Comparison of ENCODE assay signal across 25 cellular contexts in the genomic region with DNA sequence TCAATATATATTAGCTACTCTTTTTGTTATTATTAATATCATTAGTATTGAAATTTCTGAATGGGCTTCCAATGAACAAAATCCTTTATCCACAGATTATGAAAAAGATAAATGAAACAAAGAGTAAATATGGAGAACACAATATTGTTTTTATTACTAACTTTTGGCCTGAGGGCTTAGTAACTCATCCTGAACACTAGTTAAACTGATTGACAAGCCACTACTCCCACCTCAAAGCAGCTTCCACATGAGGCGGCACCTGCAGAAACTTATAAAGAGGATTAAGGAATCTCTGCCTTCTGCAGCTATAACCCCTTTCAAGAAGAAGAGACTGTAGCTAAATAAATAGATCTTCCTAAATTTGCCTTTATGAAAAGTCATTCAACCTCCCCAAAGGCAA.
"Had no signal": no experiment of that assay in that cellular context is flagged by ENCODE, and none has a peak within 500 bp of the region (broad histone marks: within the 10 kb centered on the region; RNA-seq: fewer than 3 reads in every experiment).

No MANE protein-coding gene starts in this region.

- H3K9me3 ChIP-seq: colonic mucosa, esophagus muscularis mucosa, esophagus squamous epithelium, gastrocnemius medialis, gastroesophageal sphincter had no signal

- H2AFZ ChIP-seq: hepatocyte had no signal

- H3K4me2 ChIP-seq: hepatocyte had no signal

- H3K79me2 ChIP-seq: hepatocyte had no signal

- H3K36me3 ChIP-seq: colonic mucosa, esophagus muscularis mucosa, esophagus squamous epithelium, gastrocnemius medialis, gastroesophageal sphincter, heart left ventricle, heart right ventricle had no signal

- ATAC-seq: effector memory CD8-positive, alpha-beta T cell; esophagus mucosa; foreskin keratinocyte; gastrocnemius medialis; gastroesophageal sphincter; heart left ventricle; heart right ventricle had no signal

- H3K27me3 ChIP-seq: colonic mucosa, dorsolateral prefrontal cortex, esophagus muscularis mucosa, esophagus squamous epithelium, foreskin keratinocyte, gastrocnemius medialis, gastroesophageal sphincter, heart left ventricle, heart right ventricle, hepatocyte had no signal

- H3K4me1 ChIP-seq: colonic mucosa, esophagus muscularis mucosa, esophagus squamous epithelium, foreskin keratinocyte, gastrocnemius medialis, gastroesophageal sphincter, heart left ventricle, heart right ventricle had no signal

- DNase-seq: colonic mucosa; cortex of kidney; dermis blood vessel endothelial cell; dorsolateral prefrontal cortex; effector CD4-positive, alpha-beta T cell; effector CD8-positive, alpha-beta T cell; effector memory CD4-positive, alpha-beta T cell; effector memory CD8-positive, alpha-beta T cell; endodermal cell; erythroblast; esophagus squamous epithelium; foreskin fibroblast; foreskin keratinocyte; foreskin melanocyte; gastrocnemius medialis; glutamatergic neuron; head of caudate nucleus; heart left ventricle; heart right ventricle had no signal

- H3K4me3 ChIP-seq: colonic mucosa, coronary artery, dorsolateral prefrontal cortex, esophagus muscularis mucosa, esophagus squamous epithelium, gastrocnemius medialis, gastroesophageal sphincter, heart left ventricle, heart right ventricle, hepatocyte had no signal

- H3K27ac ChIP-seq: colonic mucosa, coronary artery, dorsolateral prefrontal cortex, epithelial cell of prostate, esophagus muscularis mucosa, esophagus squamous epithelium, foreskin keratinocyte, gastrocnemius medialis, gastroesophageal sphincter, heart left ventricle, heart right ventricle, hepatocyte had no signal
